Comparison of ENCODE assay signal across 14 cellular contexts in the genomic region with DNA sequence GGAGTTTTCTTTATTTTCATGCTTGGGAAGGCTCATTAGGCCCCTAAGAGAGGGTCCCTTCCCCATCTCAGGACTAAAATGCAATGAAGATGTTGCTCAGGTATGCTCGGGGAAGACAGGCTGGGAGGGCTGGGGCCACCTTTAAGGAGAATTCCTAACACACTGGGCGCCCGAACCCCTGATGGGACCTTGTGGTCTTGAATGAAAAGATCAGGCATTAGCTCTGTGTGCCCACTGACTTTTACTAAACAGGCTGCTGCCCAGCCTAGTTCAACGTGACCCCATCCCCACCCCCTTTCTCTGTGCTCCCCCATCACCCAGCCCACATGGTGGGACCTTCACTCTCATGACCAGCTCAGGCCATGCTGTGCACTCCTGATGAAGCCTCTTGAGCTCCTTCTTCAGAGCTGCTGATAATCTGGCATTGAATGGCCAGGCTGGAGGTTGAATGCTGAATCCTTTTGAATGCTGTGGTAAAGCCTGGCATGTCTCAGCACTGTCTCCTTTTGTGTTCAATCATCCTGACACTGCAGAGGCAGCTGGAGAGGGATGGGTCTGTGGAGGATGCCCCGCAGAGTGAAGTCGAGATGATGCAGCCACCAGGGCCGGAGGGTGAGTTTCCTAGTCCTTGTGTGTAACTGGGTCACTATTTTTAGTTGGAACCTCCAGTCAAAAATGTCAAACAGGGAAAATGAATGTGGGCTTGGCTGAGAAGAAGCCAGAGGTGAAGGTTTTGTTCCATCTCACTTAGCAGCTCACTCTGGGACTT.
"Had no signal": no experiment of that assay in that cellular context is flagged by ENCODE, and none has a peak within 500 bp of the region (broad histone marks: within the 10 kb centered on the region; RNA-seq: fewer than 3 reads in every experiment).

No MANE protein-coding gene starts in this region.

- H3K9me3 ChIP-seq: adrenal gland, lower lobe of right lung, testis had no signal

- H3K27ac ChIP-seq: adrenal gland, lower lobe of right lung, testis had no signal

- H3K27me3 Mint-ChIP-seq: dendritic cell treated with granulocyte-macrophage colony-stimulating factor and Interleukin-4, amounts not matched to agents 40 ng/mL and 50 ng/mL, for 4 days; T-helper 17 cell had no signal

- ATAC-seq: natural killer cell treated with Interleukin-12 subunit alpha and Interleukin-12 subunit beta and Interleukin-15 and Interleukin-18, amount 100 ng/mL, for 72 hours; stimulated activated naive CD8-positive, alpha-beta T cell treated with anti-CD3 and anti-CD28 coated beads, Interleukin-15, amount 100 ng/mL, for 72 hours; T-helper 17 cell had no signal

- H3K27ac Mint-ChIP-seq: activated T-helper 2 cell treated with anti-CD3 and anti-CD28 coated beads, Interferon-gamma antibody, Interleukin-2, Interleukin-4, amounts not matched to agents 10 μg/mL and 5 μg/mL and 100 μg/mL, durations not matched to agents 14 hours and 24 hours and 36 hours; dendritic cell treated with granulocyte-macrophage colony-stimulating factor and Interleukin-4, amounts not matched to agents 40 ng/mL and 50 ng/mL, for 4 days; natural killer cell treated with Interleukin-12 subunit alpha and Interleukin-12 subunit beta and Interleukin-15 and Interleukin-18, amount 100 ng/mL, for 72 hours; T-helper 17 cell had no signal

- H3K36me3 Mint-ChIP-seq: natural killer cell treated with Interleukin-12 subunit alpha and Interleukin-12 subunit beta and Interleukin-15 and Interleukin-18, amount 100 ng/mL, for 72 hours had no signal

- H3K4me3 Mint-ChIP-seq: dendritic cell treated with granulocyte-macrophage colony-stimulating factor and Interleukin-4, amounts not matched to agents 40 ng/mL and 50 ng/mL, for 4 days; natural killer cell treated with Interleukin-12 subunit alpha and Interleukin-12 subunit beta and Interleukin-15 and Interleukin-18, amount 100 ng/mL, for 72 hours; stimulated activated naive CD8-positive, alpha-beta T cell treated with anti-CD3 and anti-CD28 coated beads, Interleukin-15, amount 100 ng/mL, for 72 hours; T-helper 17 cell had no signal

- H3K36me3 ChIP-seq: adrenal gland, lower lobe of right lung had no signal

- H3K9me3 Mint-ChIP-seq: activated T-helper 2 cell treated with anti-CD3 and anti-CD28 coated beads, Interferon-gamma antibody, Interleukin-2, Interleukin-4, amounts not matched to agents 10 μg/mL and 5 μg/mL and 100 μg/mL, durations not matched to agents 14 hours and 24 hours and 36 hours; natural killer cell treated with Interleukin-12 subunit alpha and Interleukin-12 subunit beta and Interleukin-15 and Interleukin-18, amount 100 ng/mL, for 72 hours had no signal

- H3K4me3 ChIP-seq: adrenal gland, lower lobe of right lung, testis had no signal

- H3K4me1 Mint-ChIP-seq: stimulated activated naive CD8-positive, alpha-beta T cell treated with anti-CD3 and anti-CD28 coated beads, Interleukin-15, amount 100 ng/mL, for 72 hours; T-helper 17 cell had no signal

- H3K4me1 ChIP-seq: adrenal gland, lower lobe of right lung had no signal

- DNase-seq: activated naive CD4-positive, alpha-beta T cell treated with anti-CD3 and anti-CD28 coated beads, Interleukin-2, amount 50 U/mL, for 16 hours; adrenal gland; cerebellar nuclear complex; erythroblast; hippocampal formation; kidney glomerular epithelial cell; lower lobe of right lung; stimulated activated CD4-positive, alpha-beta T cell treated with anti-CD3 and anti-CD28 coated beads, Interleukin-4, amount 100 ng/mL, for 4 hours; stimulated activated naive CD8-positive, alpha-beta T cell treated with anti-CD3 and anti-CD28 coated beads, Interleukin-15, amount 100 ng/mL, for 72 hours; T-helper 17 cell; testis had no signal

- H3K27me3 ChIP-seq: testis had no signal
